In genomic region chr5:164060956-164061355, GRCh38 we compare ENCODE assay signal across 2 cellular contexts.
A peak's percentile ranks its signal among the peaks of the same experiment; 100 is the strongest.
TF ChIP-seq lines count a peak whose summit lies in the region.

No MANE protein-coding gene starts in this region.

TF ChIP-seq in HepG2, 621 proteins besides CTCF, POLR2A, EP300 and RAD21:
- TF ChIP-seq PAXIP1 (CRISPR knock-in tag; conservative IDR thresholded peaks at IDR 0.05) (no peak), PLSCR1 (CRISPR knock-in tag; IDR thresholded peaks at IDR 0.05; ENCODE audit: borderline replicate concordance) (no peak), ZNF816 (CRISPR knock-in tag; IDR thresholded peaks at IDR 0.05; ENCODE audit: borderline replicate concordance) (no peak), CREB1 (IDR thresholded peaks at IDR 0.05) (peak; percentile 97), CREB1 (CRISPR knock-in tag; IDR thresholded peaks at IDR 0.05) (no peak), SKI (IDR thresholded peaks at IDR 0.05; ENCODE audit: partially characterized antibody) (no peak), ATF7 (IDR thresholded peaks at IDR 0.05) (peak; percentile 99), ATF7 (CRISPR knock-in tag; IDR thresholded peaks at IDR 0.05) (no peak), NFYB (CRISPR knock-in tag; IDR thresholded peaks at IDR 0.05) (no peak)
- TF ChIP-seq, protein P1, sequence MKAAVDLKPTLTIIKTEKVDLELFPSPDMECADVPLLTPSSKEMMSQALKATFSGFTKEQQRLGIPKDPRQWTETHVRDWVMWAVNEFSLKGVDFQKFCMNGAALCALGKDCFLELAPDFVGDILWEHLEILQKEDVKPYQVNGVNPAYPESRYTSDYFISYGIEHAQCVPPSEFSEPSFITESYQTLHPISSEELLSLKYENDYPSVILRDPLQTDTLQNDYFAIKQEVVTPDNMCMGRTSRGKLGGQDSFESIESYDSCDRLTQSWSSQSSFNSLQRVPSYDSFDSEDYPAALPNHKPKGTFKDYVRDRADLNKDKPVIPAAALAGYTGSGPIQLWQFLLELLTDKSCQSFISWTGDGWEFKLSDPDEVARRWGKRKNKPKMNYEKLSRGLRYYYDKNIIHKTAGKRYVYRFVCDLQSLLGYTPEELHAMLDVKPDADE (CRISPR knock-in tag; IDR thresholded peaks at IDR 0.05), result no peak
- TF ChIP-seq, protein P2, sequence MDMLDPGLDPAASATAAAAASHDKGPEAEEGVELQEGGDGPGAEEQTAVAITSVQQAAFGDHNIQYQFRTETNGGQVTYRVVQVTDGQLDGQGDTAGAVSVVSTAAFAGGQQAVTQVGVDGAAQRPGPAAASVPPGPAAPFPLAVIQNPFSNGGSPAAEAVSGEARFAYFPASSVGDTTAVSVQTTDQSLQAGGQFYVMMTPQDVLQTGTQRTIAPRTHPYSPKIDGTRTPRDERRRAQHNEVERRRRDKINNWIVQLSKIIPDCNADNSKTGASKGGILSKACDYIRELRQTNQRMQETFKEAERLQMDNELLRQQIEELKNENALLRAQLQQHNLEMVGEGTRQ (IDR thresholded peaks at IDR 0.05; ENCODE audit: low read depth, low read length), result no peak
- TF ChIP-seq, protein P2 (CRISPR knock-in tag; IDR thresholded peaks at IDR 0.05; ENCODE audit: borderline replicate concordance), result no peak

TF ChIP-seq in GM12878, 131 proteins besides CTCF, POLR2A, EP300 and RAD21 (continued from another document):
- no peak for TF ChIP-seq TARDBP (IDR thresholded peaks at IDR 0.05; ENCODE audit: borderline replicate concordance)
- TF ChIP-seq SMAD5 (IDR thresholded peaks at IDR 0.05; ENCODE audit: low read depth), result no peak
- peak; percentile 67 for TF ChIP-seq ATF7 (IDR thresholded peaks at IDR 0.05; ENCODE audit: low read depth)
- TF ChIP-seq RFX5 (IDR thresholded peaks at IDR 0.05; ENCODE audit: low read depth, low read length), result no peak
